ENCODE assay signal across 8 cellular contexts in the genomic region with DNA sequence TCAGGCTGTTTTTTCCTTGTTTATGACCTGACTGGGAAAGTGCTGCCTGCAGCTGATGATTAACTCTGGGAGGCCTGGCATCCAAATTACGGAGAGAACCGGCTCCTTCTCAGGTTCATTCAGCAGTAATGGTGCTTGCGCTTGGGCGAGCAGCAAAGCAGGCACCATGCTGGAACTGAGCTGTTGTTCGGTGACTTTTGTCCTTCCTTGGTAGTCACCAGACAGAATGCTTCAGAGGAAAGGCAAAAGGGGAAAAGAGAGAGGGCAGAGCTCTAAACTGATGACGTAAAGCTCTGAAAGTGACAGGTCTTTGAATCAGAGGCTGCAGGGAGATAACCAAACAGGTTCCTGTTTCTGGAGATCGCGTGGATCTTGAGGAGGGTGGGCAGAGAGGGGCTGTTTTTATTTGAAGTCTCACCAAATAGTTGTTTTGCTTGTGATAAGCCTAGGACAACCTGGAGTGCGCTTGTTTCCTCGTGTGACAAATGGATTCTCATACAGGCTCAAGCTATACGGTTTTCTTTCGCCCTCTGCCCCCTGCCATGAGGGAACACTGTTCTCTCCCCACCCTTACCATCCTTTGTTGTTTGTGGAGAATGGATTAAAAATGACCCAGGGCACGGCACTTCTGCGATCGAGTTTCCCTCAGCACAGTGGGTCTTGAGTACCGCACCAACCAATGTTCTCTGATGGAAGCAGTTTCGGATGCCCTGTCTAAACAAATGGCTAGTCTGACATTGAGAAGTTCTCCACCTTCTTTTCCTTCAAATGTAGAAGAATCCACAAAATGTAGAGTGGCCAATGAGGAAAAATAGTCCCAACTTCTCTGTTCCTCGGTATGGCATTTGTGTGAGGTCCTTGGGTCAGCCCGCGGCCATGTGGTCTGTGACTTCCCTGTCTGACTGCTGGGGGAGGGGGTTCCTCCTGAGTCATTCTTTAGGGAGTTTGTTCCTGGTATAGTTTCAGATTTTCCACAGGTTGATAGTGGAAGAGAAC. TPM values are rescaled to one million over a fixed set of nuclear protein-coding genes. Genes with fewer than 3 reads are reported as not detected.
DNase-seq lines count a peak whose midpoint lies in the region; ATAC-seq and TF ChIP-seq lines count a peak whose summit lies in the region.

No MANE protein-coding gene starts in this region.

- no peak for TF ChIP-seq CTCF in stomach (IDR thresholded peaks at IDR 0.05)
- TF ChIP-seq CTCF in foreskin fibroblast (IDR thresholded peaks at IDR 0.05; ENCODE audit: low read depth, low read length), result no peak

- peak overlapping the region; percentile 92 for H3K4me3 Mint-ChIP-seq in activated T-helper 1 cell treated with anti-CD3 and anti-CD28 coated beads, Interleukin-12 subunit alpha, Interleukin-12 subunit beta, Interleukin-2, Interleukin-4 antibody, amounts not matched to agents 30 ng/mL and 10 ng/mL and 1 ng/mL, durations not matched to agents 14 hours and 24 hours and 36 hours

- peaks cover 2% of the 10 kb centered on the region for H3K27me3 Mint-ChIP-seq in activated T-helper 1 cell treated with anti-CD3 and anti-CD28 coated beads, Interleukin-12 subunit alpha, Interleukin-12 subunit beta, Interleukin-2, Interleukin-4 antibody, amounts not matched to agents 30 ng/mL and 10 ng/mL and 1 ng/mL, durations not matched to agents 14 hours and 24 hours and 36 hours (ENCODE audit: insufficient read depth)

- H3K9me3 ChIP-seq in stomach, result no peaks in the 10 kb centered on the region

- H3K4me3 ChIP-seq in stomach (peak overlapping the region in 3 of 4 donors; percentile 52 to 69 (median 67)), foreskin fibroblast (ENCODE audit: low read depth in 1 of 2, low read length in 2 of 2) (no peak overlapping the region)

- no peaks in the 10 kb centered on the region for H3K9me3 Mint-ChIP-seq in activated T-helper 1 cell treated with anti-CD3 and anti-CD28 coated beads, Interleukin-12 subunit alpha, Interleukin-12 subunit beta, Interleukin-2, Interleukin-4 antibody, amounts not matched to agents 30 ng/mL and 10 ng/mL and 1 ng/mL, durations not matched to agents 14 hours and 24 hours and 36 hours

- DNase-seq in CD1c-positive myeloid dendritic cell (ENCODE audit: extremely low spot score) (peak; percentile 93), left colon (peak; percentile 40 to 46), stomach (peak; percentile 33), foreskin fibroblast (no peak), H4 (ENCODE audit: low spot score) (no peak)
- no peak for DNase-seq in activated T-helper 1 cell treated with anti-CD3 and anti-CD28 coated beads, Interleukin-12 subunit alpha, Interleukin-12 subunit beta, Interleukin-2, Interleukin-4 antibody, amounts not matched to agents 30 ng/mL and 10 ng/mL and 1 ng/mL, durations not matched to agents 14 hours and 24 hours and 36 hours (ENCODE audit: low spot score)

- no peak for TF ChIP-seq POLR2A in stomach (IDR thresholded peaks at IDR 0.05)

- ATAC-seq in GM19324 (IDR thresholded peaks at IDR 0.05; ENCODE audit: low FRiP score, unreplicated experiment), result peak; percentile 25
- ATAC-seq in HG03457 (IDR thresholded peaks at IDR 0.05; ENCODE audit: unreplicated experiment), result peak; percentile 21
- peak; percentile 13 for ATAC-seq in left colon

- H3K36me3 Mint-ChIP-seq in activated T-helper 1 cell treated with anti-CD3 and anti-CD28 coated beads, Interleukin-12 subunit alpha, Interleukin-12 subunit beta, Interleukin-2, Interleukin-4 antibody, amounts not matched to agents 30 ng/mL and 10 ng/mL and 1 ng/mL, durations not matched to agents 14 hours and 24 hours and 36 hours (ENCODE audit: low read depth), result peaks cover 2% of the 10 kb centered on the region

- peaks cover 45% of the 10 kb centered on the region for H3K4me1 Mint-ChIP-seq in activated T-helper 1 cell treated with anti-CD3 and anti-CD28 coated beads, Interleukin-12 subunit alpha, Interleukin-12 subunit beta, Interleukin-2, Interleukin-4 antibody, amounts not matched to agents 30 ng/mL and 10 ng/mL and 1 ng/mL, durations not matched to agents 14 hours and 24 hours and 36 hours (ENCODE audit: low read depth)

- WGBS in stomach, 5 donors, result 56 to 68% (median 62%) methylated on average over 20 of the region's 20 CpGs

- peaks cover 9 to 39% (median 15%) of the 10 kb centered on the region in 4 donors for H3K4me1 ChIP-seq in stomach

- no peaks in the 10 kb centered on the region for H3K36me3 ChIP-seq in stomach

- peak overlapping the region; percentile 81 for H3K27ac Mint-ChIP-seq in activated T-helper 1 cell treated with anti-CD3 and anti-CD28 coated beads, Interleukin-12 subunit alpha, Interleukin-12 subunit beta, Interleukin-2, Interleukin-4 antibody, amounts not matched to agents 30 ng/mL and 10 ng/mL and 1 ng/mL, durations not matched to agents 14 hours and 24 hours and 36 hours

- TF ChIP-seq EP300 in stomach (IDR thresholded peaks at IDR 0.05), result no peak

- H3K27ac ChIP-seq in stomach, result peak overlapping the region in 4 of 5 donors; percentile 85 to 90 (median 89)

- H3K27me3 ChIP-seq in stomach, result no peaks in the 10 kb centered on the region

- intact Hi-C loops in activated T-helper 1 cell treated with anti-CD3 and anti-CD28 coated beads, Interleukin-12 subunit alpha, Interleukin-12 subunit beta, Interleukin-2, Interleukin-4 antibody, amounts not matched to agents 30 ng/mL and 10 ng/mL and 1 ng/mL, durations not matched to agents 14 hours and 24 hours and 36 hours (cut with micrococcal nuclease), result loop anchor here (2.0 to 5.0 kb wide), 2 partner anchors 157 to 850 kb away; a partner anchor contains a TSS
- intact Hi-C loops in left colon (cut with DNase I, micrococcal nuclease) (loop anchor here in 1 of 2 donors (10.0 kb wide), 1 partner anchor 97 kb away; no protein-coding TSS in a partner anchor), stomach (cut with DNase I; ENCODE audit: low total_unique reads) (no loop called here)

RNA-seq across cellular contexts. Expression of a gene that starts 1.3 kb away (rescaled TPM):
- total RNA-seq in activated T-helper 1 cell treated with anti-CD3 and anti-CD28 coated beads, Interleukin-12 subunit alpha, Interleukin-12 subunit beta, Interleukin-2, Interleukin-4 antibody, amounts not matched to agents 30 ng/mL and 10 ng/mL and 1 ng/mL, durations not matched to agents 14 hours and 24 hours and 36 hours, result 3.6 and 4.1 TPM in 2 replicates
- total RNA-seq in left colon, result 1 to 10 TPM; 2.8 to 5.1 TPM
- 10 to 100 TPM in 4 of 5 donors, under 1 TPM in 1; 0.29 to 51.3 (median 16.0) TPM for total RNA-seq in stomach
- polyA plus RNA-seq in stomach, result 1 to 10 TPM; 3.3 to 6.9 (median 6.3) TPM
- 3.2 and 6.3 TPM in 2 replicates for total RNA-seq in H4 (2014; rRNA removed; shearing (Covaris generic))

Comparison
In these comparisons a context has a peak if more than half of its experiments do, and no peak if none do; other contexts are left out.
1. DNase-seq: peak in CD1c-positive myeloid dendritic cell (single experiment), left colon (2 of 2) and stomach (single experiment); none in activated T-helper 1 cell treated with anti-CD3 and anti-CD28 coated beads, Interleukin-12 subunit alpha, Interleukin-12 subunit beta, Interleukin-2, Interleukin-4 antibody, amounts not matched to agents 30 ng/mL and 10 ng/mL and 1 ng/mL, durations not matched to agents 14 hours and 24 hours and 36 hours (single experiment), foreskin fibroblast (0 of 2) and H4 (single experiment).
2. H3K4me3 ChIP-seq: peak in stomach (3 of 4); none in foreskin fibroblast (0 of 2).
3. Peak in every context shown above with its lines, with median percentiles within 50 percentile points of each other: ATAC-seq.